1 cellular context compared by ENCODE assay signal in the genomic region with DNA sequence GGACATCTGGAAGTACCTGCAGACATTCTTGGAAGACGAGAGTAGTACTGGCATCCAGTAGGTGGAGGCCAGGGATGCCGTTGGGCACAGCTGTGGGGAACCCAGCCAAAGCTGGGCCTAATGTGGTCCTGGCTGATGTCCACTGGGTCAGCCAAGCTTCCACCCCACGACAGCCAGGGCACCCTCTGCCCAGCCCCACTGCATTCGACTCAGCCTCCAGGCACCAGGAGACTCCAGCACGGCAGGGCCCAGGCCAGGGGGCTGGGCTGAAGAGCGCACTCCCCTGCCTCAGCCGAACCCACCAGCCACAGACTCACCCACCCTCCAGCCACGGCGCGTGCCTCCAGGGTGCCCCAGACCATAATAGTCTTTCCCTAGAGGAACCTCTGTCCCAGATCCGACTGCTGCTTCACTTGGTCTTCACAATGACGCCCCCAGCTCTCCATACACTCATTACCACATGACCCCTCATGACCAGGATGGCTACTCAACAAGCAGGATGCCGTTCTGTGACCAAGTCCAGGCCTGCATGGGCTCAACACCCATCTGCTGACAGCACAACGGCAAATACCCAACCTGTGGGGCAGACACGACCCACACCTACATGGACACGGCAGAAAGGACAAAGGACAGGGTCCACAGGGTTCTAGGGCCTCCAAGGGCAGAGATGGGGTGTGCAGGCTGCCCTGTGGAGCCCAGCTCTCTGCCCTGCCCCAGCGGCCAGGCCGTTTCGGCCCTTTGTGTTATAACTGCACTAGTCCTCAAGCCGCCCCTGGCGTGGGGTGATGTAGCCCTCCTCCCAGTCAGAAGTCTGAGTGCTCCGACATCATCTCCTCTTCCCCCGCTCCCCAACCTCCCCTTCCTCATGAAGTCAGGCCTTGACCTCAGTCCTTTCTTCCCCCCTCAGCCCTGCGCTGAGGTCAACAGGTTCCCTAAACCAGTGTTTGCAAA.
TF ChIP-seq lines count a peak whose summit lies in the region.

No MANE protein-coding gene starts in this region.

TF ChIP-seq in GM23338, 12 proteins besides CTCF, POLR2A, EP300 and RAD21 (continued from another document):
- TF ChIP-seq ZNF462 (CRISPR knock-in tag; IDR thresholded peaks at IDR 0.05): no peak
